27 cellular contexts compared by ENCODE assay signal in genomic region chr5:154341620-154342019, GRCh38.
A peak's percentile ranks its signal among the peaks of the same experiment; 100 is the strongest.
DNase-seq lines count a peak whose midpoint lies in the region; ATAC-seq, FAIRE-seq and TF ChIP-seq lines count a peak whose summit lies in the region.
"Had no signal": no experiment of that assay in that cellular context is flagged by ENCODE, and none has a peak within 500 bp of the region (broad histone marks: within the 10 kb centered on the region; RNA-seq: fewer than 3 reads in every experiment).

No MANE protein-coding gene starts in this region.

- TF ChIP-seq RAD21 in A549 (conservative IDR thresholded peaks at IDR 0.05 in 1 of 2, IDR thresholded peaks at IDR 0.05 in 1 of 2) (no peak), SK-N-SH (IDR thresholded peaks at IDR 0.05; ENCODE audit: low read length) (no peak)

- no peaks in the 10 kb centered on the region for H4K20me1 ChIP-seq in SK-N-SH (ENCODE audit: insufficient read depth)
- H4K20me1 ChIP-seq: BLaER1 had no signal

- TF ChIP-seq POLR2A in A549 (IDR thresholded peaks at IDR 0.05; ENCODE audit: low read length) = no peak

- H3K4me1 ChIP-seq in A549 (peaks cover 8% of the 10 kb centered on the region), BE2C (no peaks in the 10 kb centered on the region), SK-N-SH (ENCODE audit: control insufficient read depth in 1 of 2, insufficient read depth in 2 of 2, low read depth in 1 of 2, low read length in 1 of 2) (no peaks in the 10 kb centered on the region)
- H3K4me1 ChIP-seq: BLaER1 had no signal

- no peak overlapping the region for H3K9ac ChIP-seq in SK-N-SH
- H3K9ac ChIP-seq: BLaER1 had no signal

- H3K79me2 ChIP-seq in SK-N-SH (ENCODE audit: insufficient read depth) = peaks cover 34% of the 10 kb centered on the region

- no peak for TF ChIP-seq EP300 in A549 (IDR thresholded peaks at IDR 0.05)
- no peak for TF ChIP-seq EP300 in SK-N-SH (IDR thresholded peaks at IDR 0.05; ENCODE audit: borderline replicate concordance in 1 of 2, low read depth in 1 of 2, low read length in 1 of 2)

- H2AFZ ChIP-seq in SK-N-SH (ENCODE audit: low read depth) = no peak overlapping the region

- H3K27me3 ChIP-seq in BE2C = no peaks in the 10 kb centered on the region
- no peaks in the 10 kb centered on the region for H3K27me3 ChIP-seq in bronchial epithelial cell (ENCODE audit: control insufficient read depth, insufficient read depth, low read length)
- H3K27me3 ChIP-seq in SK-N-SH (ENCODE audit: insufficient read depth) = no peaks in the 10 kb centered on the region
- H3K27me3 ChIP-seq: BLaER1 had no signal

- no peak overlapping the region for H3K4me2 ChIP-seq in A549
- H3K4me2 ChIP-seq in SK-N-SH = no peak overlapping the region
- H3K4me2 ChIP-seq: BLaER1 had no signal

- TF ChIP-seq CTCF in A549 (IDR thresholded peaks at IDR 0.05) (no peak), BE2C (IDR thresholded peaks at IDR 0.05; ENCODE audit: low read depth, low read length) (0 out of 2 replicates have a peak, but pooled peaks have one; percentile 1), bronchial epithelial cell (IDR thresholded peaks at IDR 0.05; ENCODE audit: insufficient read depth, low read length, severe bottlenecking) (no peak), SK-N-SH (IDR thresholded peaks at IDR 0.05) (no peak)

- no peak for FAIRE-seq in A549 (lab: Jason Lieb, UNC)
- peak; percentile 62 for FAIRE-seq in bronchial epithelial cell (lab: Jason Lieb, UNC)
- FAIRE-seq: A204.1, GM12878, GM12892, GM18507 had no signal

- intact Hi-C loops in sciatic nerve (cut with DNase I) = no loop called here

- POLR2A ChIA-PET in A549 (lab: Yijun Ruan, JAX) = no interaction called here
- POLR2A ChIA-PET in SK-N-SH (lab: Yijun Ruan, JAX) = no interaction called here

- H3K9me3 ChIP-seq in A549 = no peaks in the 10 kb centered on the region
- no peaks in the 10 kb centered on the region for H3K9me3 ChIP-seq in BE2C
- no peaks in the 10 kb centered on the region for H3K9me3 ChIP-seq in SK-N-SH
- H3K9me3 ChIP-seq: BLaER1 had no signal

- 91% methylated on average over 6 of the region's 6 CpGs for WGBS in A549 (ENCODE audit: missing lambda C conversion rate)
- WGBS in SK-N-SH (ENCODE audit: low lambda C conversion rate) = 94% methylated on average over 6 of the region's 6 CpGs

- H3K4me3 ChIP-seq in A549 (no peak overlapping the region), BE2C (ENCODE audit: low read depth, low read length) (no peak overlapping the region), bronchial epithelial cell (ENCODE audit: low read depth, low read length) (no peak overlapping the region), SK-N-SH (ENCODE audit: low read depth in 2 of 2, low read length in 1 of 2) (no peak overlapping the region)
- H3K4me3 ChIP-seq: BLaER1, GM12878 had no signal

- no peaks in the 10 kb centered on the region for H3K9me2 ChIP-seq in SK-N-SH

- DNase-seq in A549 (ENCODE audit: low read depth in 1 of 2, low spot score in 1 of 2) = no peak
- DNase-seq in BE2C = no peak
- DNase-seq in bronchial epithelial cell (ENCODE audit: low read depth) = no peak
- DNase-seq in sciatic nerve (ENCODE audit: low spot score) = no peak
- DNase-seq in activated CD8-positive, alpha-beta memory T cell treated with anti-CD3 and anti-CD28 coated beads for 24 hours = no peak
- DNase-seq in SK-N-SH = no peak
- no peak for DNase-seq in NCI-H345 (lab: John Stamatoyannopoulos, UW)
- DNase-seq: 8988T; AML-193; C1 segment of cervical spinal cord; CD4-positive, alpha-beta memory T cell; CD4-positive, CD25-positive, alpha-beta regulatory T cell; CD8-positive, alpha-beta memory T cell; COR-L47; DMS 273 treated with DMSO at 0.1 percent for 48 hours; DMS153; DMS53; DMS79; DND-41; EL; GDM1 had no signal

- ATAC-seq in A549 = peak; percentile 22 to 30; a peak in 3 of 6 replicates
- ATAC-seq in sciatic nerve = peak; percentile 10
- no peak for ATAC-seq in HG03457 (IDR thresholded peaks at IDR 0.05; ENCODE audit: unreplicated experiment)
- ATAC-seq: GM12878 had no signal

- no peaks in the 10 kb centered on the region for H3F3A ChIP-seq in SK-N-SH (replicated peaks; ENCODE audit: insufficient read depth)

- H3K36me3 ChIP-seq in BE2C (no peaks in the 10 kb centered on the region), bronchial epithelial cell (ENCODE audit: control insufficient read depth, insufficient read depth, low read length) (peaks cover 1% of the 10 kb centered on the region), SK-N-SH (replicated peaks in 1 of 2; ENCODE audit: control insufficient read depth in 1 of 2, insufficient read depth in 2 of 2, low read length in 1 of 2) (peaks cover 19 to 34% of the 10 kb centered on the region in 2 experiments)
- H3K36me3 ChIP-seq: BLaER1 had no signal

- H3K27ac ChIP-seq in A549 = no peak overlapping the region
- no peak overlapping the region for H3K27ac ChIP-seq in SK-N-SH (ENCODE audit: low read depth in 2 of 2, low read length in 1 of 2)
- H3K27ac ChIP-seq: BLaER1 had no signal

- CTCF ChIA-PET in A549 (lab: Yijun Ruan, JAX) (no interaction called here), SK-N-SH (lab: Yijun Ruan, JAX) (no interaction called here)

TF ChIP-seq in A549, 52 proteins besides CTCF, POLR2A, EP300 and RAD21:
- TF ChIP-seq HOXB13 (CRISPR knock-in tag; IDR thresholded peaks at IDR 0.05; ENCODE audit: low read depth) (no peak), PHF8 (IDR thresholded peaks at IDR 0.05; ENCODE audit: borderline replicate concordance, low read depth) (no peak), SREBF2 (IDR thresholded peaks at IDR 0.05) (no peak), CHD4 (IDR thresholded peaks at IDR 0.05; ENCODE audit: borderline replicate concordance) (no peak), GATA3 (IDR thresholded peaks at IDR 0.05; ENCODE audit: borderline replicate concordance) (no peak), EHF (CRISPR knock-in tag; IDR thresholded peaks at IDR 0.05) (no peak), E2F6 (IDR thresholded peaks at IDR 0.05; ENCODE audit: borderline replicate concordance, low read depth) (no peak), HOXB5 (CRISPR knock-in tag; IDR thresholded peaks at IDR 0.05) (no peak), FOXS1 (CRISPR knock-in tag; IDR thresholded peaks at IDR 0.05) (no peak), ATOH8 (CRISPR knock-in tag; IDR thresholded peaks at IDR 0.05; ENCODE audit: low read depth) (no peak), CBX2 (IDR thresholded peaks at IDR 0.05; ENCODE audit: borderline replicate concordance, low read depth) (no peak)

TF ChIP-seq in SK-N-SH, 30 proteins besides CTCF, POLR2A, EP300 and RAD21:
- TF ChIP-seq CHD2 (IDR thresholded peaks at IDR 0.05; ENCODE audit: low read length, partially characterized antibody) (no peak), ELF1 (IDR thresholded peaks at IDR 0.05) (no peak), GATA2 (CRISPR knock-in tag; IDR thresholded peaks at IDR 0.05) (no peak), FOXM1 (IDR thresholded peaks at IDR 0.05; ENCODE audit: low read depth) (no peak), NRF1 (IDR thresholded peaks at IDR 0.05; ENCODE audit: low read depth, low read length) (no peak), YY1 (IDR thresholded peaks at IDR 0.05; ENCODE audit: low read depth) (no peak), RFX5 (IDR thresholded peaks at IDR 0.05; ENCODE audit: low read length) (no peak), RCOR1 (IDR thresholded peaks at IDR 0.05; ENCODE audit: low read length) (no peak), TCF12 (IDR thresholded peaks at IDR 0.05) (no peak), TEAD4 (IDR thresholded peaks at IDR 0.05; ENCODE audit: borderline replicate concordance, insufficient read depth) (no peak), EZH2phosphoT487 (IDR thresholded peaks at IDR 0.05; ENCODE audit: borderline replicate concordance, low read depth) (no peak), USF2 (IDR thresholded peaks at IDR 0.05; ENCODE audit: borderline replicate concordance, low read depth, low read length) (no peak), MAX (IDR thresholded peaks at IDR 0.05; ENCODE audit: low read depth) (no peak), MXI1 (IDR thresholded peaks at IDR 0.05; ENCODE audit: low read depth, low read length) (no peak), SMC3 (IDR thresholded peaks at IDR 0.05; ENCODE audit: low read depth, low read length) (no peak), GABPA (IDR thresholded peaks at IDR 0.05; ENCODE audit: low read depth) (no peak), JUND (IDR thresholded peaks at IDR 0.05) (no peak), FOSL2 (IDR thresholded peaks at IDR 0.05; ENCODE audit: borderline replicate concordance, low read depth) (no peak)
TF ChIP-seq in SK-N-SH: peak in this region for 0.
